26 cellular contexts compared by ENCODE assay signal in genomic region chr6:40717411-40718057, GRCh38.
"Had no signal": no experiment of that assay in that cellular context is flagged by ENCODE, and none has a peak within 500 bp of the region (broad histone marks: within the 10 kb centered on the region; RNA-seq: fewer than 3 reads in every experiment).

No MANE protein-coding gene starts in this region.

- H3K27me3 ChIP-seq: brain microvascular endothelial cell, cardiac muscle cell had no signal

- H3K4me3 ChIP-seq: cardiac muscle cell, SK-N-MC had no signal

- H3K4me1 Mint-ChIP-seq: activated T-helper 17 cell treated with anti-CD3 and anti-CD28 coated beads, Interleukin-2, amount 50 U/mL, for 72 hours had no signal

- H3K27ac Mint-ChIP-seq: activated CD4-positive, alpha-beta memory T cell treated with anti-CD3 and anti-CD28 coated beads for 36 hours; activated CD4-positive, alpha-beta T cell treated with anti-CD3 and anti-CD28 coated beads, Interleukin-2, amount 10 ng/mL, durations not matched to agents 7 days and 5 days; activated naive CD4-positive, alpha-beta T cell treated with anti-CD3 and anti-CD28 coated beads for 36 hours; activated naive CD8-positive, alpha-beta T cell; activated T-helper 17 cell treated with anti-CD3 and anti-CD28 coated beads, Interleukin-2, amount 50 U/mL, for 72 hours; T-cell had no signal

- H3K36me3 Mint-ChIP-seq: activated CD4-positive, alpha-beta memory T cell treated with anti-CD3 and anti-CD28 coated beads for 36 hours; activated naive CD8-positive, alpha-beta T cell; T-cell had no signal

- H3K9me3 Mint-ChIP-seq: activated CD4-positive, alpha-beta memory T cell treated with anti-CD3 and anti-CD28 coated beads for 36 hours; activated CD4-positive, alpha-beta T cell treated with anti-CD3 and anti-CD28 coated beads, Interleukin-2, amount 10 ng/mL, durations not matched to agents 7 days and 5 days; activated naive CD4-positive, alpha-beta T cell treated with anti-CD3 and anti-CD28 coated beads for 36 hours; activated T-cell treated with anti-CD3 and anti-CD28 coated beads, Interleukin-2, amount 50 U/mL, for 4 hours; activated T-helper 17 cell treated with anti-CD3 and anti-CD28 coated beads, Interleukin-2, amount 50 U/mL, for 72 hours; T-cell had no signal

- H3K4me3 Mint-ChIP-seq: activated CD4-positive, alpha-beta memory T cell treated with anti-CD3 and anti-CD28 coated beads for 36 hours; activated CD4-positive, alpha-beta T cell treated with anti-CD3 and anti-CD28 coated beads, Interleukin-2, amount 10 ng/mL, durations not matched to agents 7 days and 5 days; activated naive CD4-positive, alpha-beta T cell treated with anti-CD3 and anti-CD28 coated beads for 36 hours; activated naive CD8-positive, alpha-beta T cell; activated T-cell treated with anti-CD3 and anti-CD28 coated beads, Interleukin-2, amount 50 U/mL, for 4 hours; activated T-helper 17 cell treated with anti-CD3 and anti-CD28 coated beads, Interleukin-2, amount 50 U/mL, for 72 hours; T-cell had no signal

- H3K27ac ChIP-seq: brain microvascular endothelial cell, cardiac muscle cell, KMS-11, SK-N-MC had no signal

- DNase-seq: activated CD4-positive, alpha-beta memory T cell treated with anti-CD3 and anti-CD28 coated beads for 36 hours; activated CD4-positive, alpha-beta T cell treated with anti-CD3 and anti-CD28 coated beads, Interleukin-2, amount 10 ng/mL, durations not matched to agents 7 days and 5 days; activated CD4-positive, CD25-positive, alpha-beta regulatory T cell; activated CD8-positive, alpha-beta memory T cell treated with anti-CD3 and anti-CD28 coated beads for 24 hours; activated gamma-delta T cell; activated naive CD4-positive, alpha-beta T cell treated with anti-CD3 and anti-CD28 coated beads for 36 hours; activated T-cell treated with anti-CD3 and anti-CD28 coated beads, Interleukin-2, amount 50 U/mL, for 4 hours; amygdala; brain microvascular endothelial cell; MM.1S; NCI-H1105; NCI-H1436 treated with DMSO at 0.1 percent for 48 hours; NCI-H187; NCI-H2081; NCI-H446; NCI-H524; PC-3; SIG-M5; T-cell; T-helper 2 cell; T1000 had no signal

- H3K36me3 ChIP-seq: brain microvascular endothelial cell, cardiac muscle cell had no signal

- H3K27me3 Mint-ChIP-seq: activated CD4-positive, alpha-beta memory T cell treated with anti-CD3 and anti-CD28 coated beads for 36 hours; activated CD4-positive, alpha-beta T cell treated with anti-CD3 and anti-CD28 coated beads, Interleukin-2, amount 10 ng/mL, durations not matched to agents 7 days and 5 days; activated naive CD8-positive, alpha-beta T cell; activated T-helper 17 cell treated with anti-CD3 and anti-CD28 coated beads, Interleukin-2, amount 50 U/mL, for 72 hours had no signal
